ENCODE assay signal across 20 cellular contexts in the genomic region with DNA sequence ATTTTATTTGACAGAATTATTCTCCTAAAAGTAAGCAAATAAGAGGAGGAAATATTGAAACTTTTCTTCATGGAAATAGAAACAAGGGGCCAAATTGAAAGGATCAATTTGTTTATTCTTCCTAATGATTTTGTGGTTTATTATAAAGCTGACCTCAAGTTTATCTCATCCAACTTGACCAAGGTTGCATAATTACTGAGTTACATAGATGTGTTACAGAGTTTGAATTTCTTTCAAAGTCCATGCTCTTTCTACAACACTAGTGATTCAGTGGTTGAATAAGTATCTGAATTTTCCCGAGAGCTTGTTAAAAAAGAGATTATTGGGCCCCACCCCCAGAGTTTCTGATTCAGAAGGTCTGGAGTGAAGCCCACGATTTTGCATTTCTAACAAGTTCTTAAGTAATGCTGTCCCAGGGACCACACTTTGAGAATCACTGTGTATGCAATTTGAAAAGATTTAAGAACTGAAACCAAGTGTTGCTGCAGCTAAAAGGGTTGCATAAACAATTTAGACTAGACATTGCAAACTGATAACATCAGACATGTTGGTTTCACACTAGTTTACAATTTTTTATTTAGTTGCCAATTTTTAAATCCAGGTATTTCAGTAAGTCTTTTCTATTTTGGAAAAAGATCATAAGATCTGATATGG.
"Had no signal": no experiment of that assay in that cellular context is flagged by ENCODE, and none has a peak within 500 bp of the region (broad histone marks: within the 10 kb centered on the region; RNA-seq: fewer than 3 reads in every experiment).

No MANE protein-coding gene starts in this region.

- H3K4me3 ChIP-seq: coronary artery, esophagus muscularis mucosa, mucosa of descending colon, pancreas, sigmoid colon, testis, tibial artery had no signal

- H3K9me3 ChIP-seq: esophagus muscularis mucosa, neutrophil, pancreas, sigmoid colon, testis, tibial artery had no signal

- H3K36me3 ChIP-seq: esophagus muscularis mucosa, neutrophil, pancreas, sigmoid colon, tibial artery had no signal

- H3K27ac ChIP-seq: coronary artery, esophagus muscularis mucosa, neutrophil, pancreas, sigmoid colon, testis, tibial artery had no signal

- ATAC-seq: mucosa of descending colon; natural killer cell treated with Interleukin-12 subunit alpha and Interleukin-12 subunit beta and Interleukin-15 and Interleukin-18, amount 100 ng/mL, for 72 hours; pancreas; stimulated activated memory B cell treated with anti-CD40 and anti-IgM and Interleukin-4, amounts not matched to agents 10 μg/mL and 1 μg/mL and 100 μg/mL, for 72 hours; stimulated activated naive CD8-positive, alpha-beta T cell treated with anti-CD3 and anti-CD28 coated beads, Interleukin-15, Interleukin-2, amounts not matched to agents 100 U/mL and 50 U/mL, for 24 hours had no signal

- H3K4me1 ChIP-seq: pancreas, testis, tibial artery had no signal

- DNase-seq: dermis blood vessel endothelial cell; effector memory CD4-positive, alpha-beta T cell; foreskin melanocyte; mesenchymal stem cell; mucosa of descending colon; naive B cell; pancreas; sigmoid colon; stimulated activated CD4-positive, alpha-beta T cell treated with anti-CD3 and anti-CD28 coated beads, Interleukin-4, amount 100 ng/mL, for 4 hours; stimulated activated naive CD8-positive, alpha-beta T cell treated with anti-CD3 and anti-CD28 coated beads, Interleukin-15, Interleukin-2, amounts not matched to agents 100 U/mL and 50 U/mL, for 24 hours; substantia nigra; testis; tibial artery had no signal

- FAIRE-seq: endothelial cell of umbilical vein, keratinocyte, pancreas had no signal

- H3K27me3 ChIP-seq: esophagus muscularis mucosa, neutrophil, pancreas, sigmoid colon, testis, tibial artery had no signal
